Comparison of ENCODE assay signal across 1 cellular context in the genomic region with DNA sequence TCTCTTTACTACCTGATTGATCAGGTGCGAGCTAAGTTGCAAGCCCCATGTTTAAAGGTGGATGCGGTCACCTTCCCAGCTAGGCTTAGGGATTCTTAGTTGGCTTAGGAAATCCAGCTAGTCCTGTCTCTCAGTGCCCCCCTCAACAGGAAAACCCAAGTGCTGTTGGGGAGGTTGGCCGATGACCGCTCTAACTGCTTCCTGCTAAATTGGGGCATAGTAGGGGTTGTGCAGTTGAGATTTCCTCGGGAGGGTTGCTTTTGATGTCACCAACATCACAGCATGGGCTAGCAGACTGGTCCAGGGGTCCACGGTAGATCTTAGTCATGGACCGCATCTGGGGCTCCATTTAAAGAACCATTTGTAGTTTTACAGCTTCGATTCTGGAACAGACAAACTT. TPM values are rescaled to one million over a fixed set of nuclear protein-coding genes. Genes with fewer than 3 reads are reported as not detected.
"Had no signal": no experiment of that assay in that cellular context is flagged by ENCODE, and none has a peak within 500 bp of the region (broad histone marks: within the 10 kb centered on the region; RNA-seq: fewer than 3 reads in every experiment).

No MANE protein-coding gene starts in this region.

RNA-seq across cellular contexts. Expression of a gene that starts 26.6 kb away (rescaled TPM):
- total RNA-seq: esophagus muscularis mucosa had no signal
